ENCODE assay signal across 27 cellular contexts in the genomic region with DNA sequence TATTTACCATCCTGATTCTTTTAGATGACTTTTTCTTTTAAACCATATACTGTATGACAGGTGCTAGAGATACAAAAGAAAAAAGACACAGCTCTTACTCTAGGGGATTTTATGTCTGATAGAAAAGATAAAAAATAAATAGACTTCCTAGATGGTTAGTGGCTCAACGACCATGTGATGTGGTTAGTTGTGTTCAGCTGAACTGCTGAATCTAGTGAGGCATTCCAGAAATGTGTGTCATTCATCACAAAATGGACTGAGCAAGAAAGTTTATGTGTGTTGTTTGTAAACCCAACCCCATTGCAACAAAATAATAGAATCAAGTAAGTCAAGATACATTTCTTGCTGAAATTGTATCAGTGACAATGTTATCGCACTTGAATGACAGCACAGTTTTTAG.
DNase-seq lines count a peak whose midpoint lies in the region; ATAC-seq, FAIRE-seq and TF ChIP-seq lines count a peak whose summit lies in the region.
"Had no signal": no experiment of that assay in that cellular context is flagged by ENCODE, and none has a peak within 500 bp of the region (broad histone marks: within the 10 kb centered on the region; RNA-seq: fewer than 3 reads in every experiment).

No MANE protein-coding gene starts in this region.

- H3K4me3 ChIP-seq in mammary epithelial cell (replicated peaks in 1 of 3; ENCODE audit: insufficient read depth in 1 of 3, low read depth in 2 of 3, low read length in 3 of 3) (no peak overlapping the region), astrocyte (ENCODE audit: insufficient read depth, low read depth, low read length) (no peak overlapping the region), fibroblast of villous mesenchyme (ENCODE audit: low read depth, low read length) (no peak overlapping the region), PC-9 (no peak overlapping the region)
- H3K4me3 ChIP-seq: psoas muscle, suprapubic skin had no signal

- H2AFZ ChIP-seq in mammary epithelial cell (ENCODE audit: low read depth, low read length) (no peak overlapping the region), astrocyte (ENCODE audit: low read depth, low read length) (no peak overlapping the region), PC-9 (no peak overlapping the region)

- CTCF ChIA-PET in mammary epithelial cell (lab: Charles Lee; ENCODE audit: low non-redundant PET), result no interaction called here
- CTCF ChIA-PET in MCF 10A (lab: Yijun Ruan, JAX), result interaction anchor here (0.8 kb wide), 1 partner anchor 29 kb away, joined by 3 read pairs; no protein-coding TSS in a partner anchor
- CTCF ChIA-PET in PC-9 (lab: Charles Lee), result no interaction called here

- no peak overlapping the region for H3K4me2 ChIP-seq in mammary epithelial cell (ENCODE audit: insufficient read depth, low read depth, low read length)
- H3K4me2 ChIP-seq in astrocyte (ENCODE audit: low read length), result no peak overlapping the region
- H3K4me2 ChIP-seq in PC-9, result no peak overlapping the region

- peak; percentile 66 for DNase-seq in mammary epithelial cell
- DNase-seq in MCF 10A (ENCODE audit: unreplicated experiment), result no peak
- peak; percentile 66 for DNase-seq in astrocyte (ENCODE audit: low read depth)
- DNase-seq in fibroblast of villous mesenchyme (ENCODE audit: low read depth), result peak; percentile 72
- DNase-seq in PC-9, result no peak
- DNase-seq in activated T-cell treated with anti-CD3 and anti-CD28 coated beads, Interleukin-2, amount 50 U/mL, for 24 hours, result no peak
- DNase-seq: activated CD4-positive, alpha-beta T cell treated with anti-CD3 and anti-CD28 coated beads, Interleukin-2, amount 50 U/mL, for 4 hours; activated naive CD4-positive, alpha-beta T cell treated with Interleukin-2 at 50 U/mL for 16 hours; aorta; DMS53; GOT3; hippocampal formation; kidney glomerular epithelial cell; mesendoderm; NCI-H2107; NCI-H524 treated with DMSO at 0.1 percent for 48 hours; psoas muscle; SHP77; stimulated activated CD4-positive, alpha-beta T cell treated with anti-CD3 and anti-CD28 coated beads, Interleukin-12 subunit alpha, Interleukin-12 subunit beta, amount 100 ng/mL, for 4 hours had no signal

- intact Hi-C loops in mammary epithelial cell (cut with micrococcal nuclease), result no loop called here
- intact Hi-C loops in MCF 10A (cut with micrococcal nuclease), result no loop called here
- intact Hi-C loops in PC-9 (cut with micrococcal nuclease; ENCODE audit: unreplicated experiment), result no loop called here

- ATAC-seq in GM21381 (IDR thresholded peaks at IDR 0.05; ENCODE audit: unreplicated experiment), result no peak
- ATAC-seq in GM21528 (IDR thresholded peaks at IDR 0.05; ENCODE audit: low FRiP score, unreplicated experiment), result no peak
- ATAC-seq: HepG2, psoas muscle had no signal

- H3K79me2 ChIP-seq in mammary epithelial cell (ENCODE audit: insufficient read depth, low read length), result no peaks in the 10 kb centered on the region
- H3K79me2 ChIP-seq in astrocyte (ENCODE audit: insufficient read depth, low read length), result no peaks in the 10 kb centered on the region
- no peaks in the 10 kb centered on the region for H3K79me2 ChIP-seq in PC-9 (ENCODE audit: low read depth)

- H4K20me1 ChIP-seq in mammary epithelial cell (ENCODE audit: insufficient read depth, low read length) (no peaks in the 10 kb centered on the region), astrocyte (ENCODE audit: insufficient read depth, low read length) (no peaks in the 10 kb centered on the region), PC-9 (ENCODE audit: insufficient read depth) (no peaks in the 10 kb centered on the region)

- no peaks in the 10 kb centered on the region for H3K27me3 Mint-ChIP-seq in MCF 10A (ENCODE audit: insufficient read depth, unreplicated experiment)
- no peaks in the 10 kb centered on the region for H3K27me3 Mint-ChIP-seq in astrocyte (ENCODE audit: low read depth, unreplicated experiment)
- H3K27me3 Mint-ChIP-seq in activated T-cell treated with anti-CD3 and anti-CD28 coated beads, Interleukin-2, amount 50 U/mL, for 24 hours, result no peaks in the 10 kb centered on the region

- H3K27ac Mint-ChIP-seq in MCF 10A (ENCODE audit: low read depth, unreplicated experiment) (no peak overlapping the region), astrocyte (ENCODE audit: unreplicated experiment) (no peak overlapping the region)
- no peak overlapping the region for H3K27ac Mint-ChIP-seq in activated T-cell treated with anti-CD3 and anti-CD28 coated beads, Interleukin-2, amount 50 U/mL, for 24 hours
- H3K27ac Mint-ChIP-seq: T-helper 1 cell treated with Interleukin-12 subunit alpha and Interleukin-12 subunit beta and Interleukin-4 antibody, amounts not matched to agents 30 μg/mL and 1 μg/mL, for 36 hours had no signal

- H3K9me3 ChIP-seq in mammary epithelial cell (replicated peaks; ENCODE audit: insufficient read depth, low read length), result peaks cover 2% of the 10 kb centered on the region
- peaks cover 3% of the 10 kb centered on the region for H3K9me3 ChIP-seq in astrocyte (ENCODE audit: insufficient read depth, low read depth, low read length)
- H3K9me3 ChIP-seq in PC-9 (ENCODE audit: insufficient read depth, low read depth), result peaks cover 12% of the 10 kb centered on the region; the same call in 1 of the 2 replicates
- H3K9me3 ChIP-seq: suprapubic skin had no signal

- peak; percentile 56 for FAIRE-seq in astrocyte (lab: Jason Lieb, UNC)
- FAIRE-seq: HepG2 had no signal

- H3K27ac ChIP-seq in mammary epithelial cell (ENCODE audit: insufficient read depth, low read depth, low read length) (no peak overlapping the region), astrocyte (ENCODE audit: low read depth, low read length) (no peak overlapping the region), PC-9 (no peak overlapping the region)
- H3K27ac ChIP-seq: 22Rv1, C4-2B, psoas muscle, suprapubic skin, VCaP had no signal

- in situ Hi-C loops in mammary epithelial cell (cut with MboI; ENCODE audit: low sequenced_read_pairs in 2 of 2), result no loop called here

- TF ChIP-seq CTCF in mammary epithelial cell (conservative IDR thresholded peaks at IDR 0.05 in 1 of 2, IDR thresholded peaks at IDR 0.05 in 1 of 2; ENCODE audit: extremely low read depth in 1 of 2, insufficient read depth in 1 of 2, low read depth in 1 of 2, low read length in 2 of 2), result no peak
- TF ChIP-seq CTCF in MCF 10A (IDR thresholded peaks at IDR 0.05; ENCODE audit: unreplicated experiment), result no peak
- no peak for TF ChIP-seq CTCF in astrocyte (IDR thresholded peaks at IDR 0.05; ENCODE audit: insufficient read depth, low read depth, low read length)
- TF ChIP-seq CTCF in fibroblast of villous mesenchyme (IDR thresholded peaks at IDR 0.05; ENCODE audit: insufficient read depth, low read depth, low read length), result no peak
- TF ChIP-seq CTCF in PC-9 (conservative IDR thresholded peaks at IDR 0.05), result no peak

- H3K36me3 Mint-ChIP-seq in MCF 10A (ENCODE audit: insufficient read depth, unreplicated experiment), result no peaks in the 10 kb centered on the region
- H3K36me3 Mint-ChIP-seq in astrocyte (ENCODE audit: low read depth, unreplicated experiment), result peaks cover 2% of the 10 kb centered on the region
- H3K36me3 Mint-ChIP-seq in activated T-cell treated with anti-CD3 and anti-CD28 coated beads, Interleukin-2, amount 50 U/mL, for 24 hours (ENCODE audit: low read depth), result no peaks in the 10 kb centered on the region

- no peaks in the 10 kb centered on the region for H3K27me3 ChIP-seq in mammary epithelial cell (ENCODE audit: insufficient read depth, low read length)
- H3K27me3 ChIP-seq in astrocyte (ENCODE audit: insufficient read depth, low read length), result no peaks in the 10 kb centered on the region
- H3K27me3 ChIP-seq in PC-9 (ENCODE audit: insufficient read depth, low read depth), result no peaks in the 10 kb centered on the region
- H3K27me3 ChIP-seq: suprapubic skin had no signal

- WGBS in mammary epithelial cell (ENCODE audit: low coverage, missing lambda C conversion rate), result 50% methylated on average over 2 of the region's 2 CpGs

- no peaks in the 10 kb centered on the region for H3K9me2 ChIP-seq in PC-9 (ENCODE audit: insufficient read depth)

- no peak overlapping the region for H3K4me3 Mint-ChIP-seq in MCF 10A (ENCODE audit: unreplicated experiment)
- H3K4me3 Mint-ChIP-seq in astrocyte (ENCODE audit: unreplicated experiment), result no peak overlapping the region
- no peak overlapping the region for H3K4me3 Mint-ChIP-seq in activated T-cell treated with anti-CD3 and anti-CD28 coated beads, Interleukin-2, amount 50 U/mL, for 24 hours
- H3K4me3 Mint-ChIP-seq: T-helper 1 cell treated with Interleukin-12 subunit alpha and Interleukin-12 subunit beta and Interleukin-4 antibody, amounts not matched to agents 30 μg/mL and 1 μg/mL, for 36 hours had no signal

- BruUV-seq in mammary epithelial cell (replicated peaks; lab: Mats Ljungman, UMichigan) (no TSS peak), MCF 10A (replicated peaks; lab: Mats Ljungman, UMichigan) (no TSS peak), PC-9 (replicated peaks; lab: Mats Ljungman, UMichigan) (no TSS peak)

- POLR2A ChIA-PET in MCF 10A (lab: Yijun Ruan, JAX) (no interaction called here), PC-9 (lab: Charles Lee; ENCODE audit: unreplicated experiment) (no interaction called here)

- peaks cover 11% of the 10 kb centered on the region for H3K9me3 Mint-ChIP-seq in MCF 10A (ENCODE audit: unreplicated experiment)
- peaks cover 5% of the 10 kb centered on the region for H3K9me3 Mint-ChIP-seq in astrocyte (ENCODE audit: unreplicated experiment)
- H3K9me3 Mint-ChIP-seq in activated T-cell treated with anti-CD3 and anti-CD28 coated beads, Interleukin-2, amount 50 U/mL, for 24 hours, result peaks cover 3% of the 10 kb centered on the region
- H3K9me3 Mint-ChIP-seq: T-helper 1 cell treated with Interleukin-12 subunit alpha and Interleukin-12 subunit beta and Interleukin-4 antibody, amounts not matched to agents 30 μg/mL and 1 μg/mL, for 36 hours had no signal

- H3F3A ChIP-seq in PC-9 (ENCODE audit: insufficient read depth, low read depth), result no peaks in the 10 kb centered on the region

- H3K9ac ChIP-seq in mammary epithelial cell (ENCODE audit: insufficient read depth, low read length) (no peak overlapping the region), astrocyte (ENCODE audit: low read length) (no peak overlapping the region)

- dilution Hi-C loops in mammary epithelial cell (cut with HindIII; ENCODE audit: low sequenced_read_pairs), result no loop called here

- H3K36me3 ChIP-seq in mammary epithelial cell (ENCODE audit: insufficient read depth, low read length), result no peaks in the 10 kb centered on the region
- H3K36me3 ChIP-seq in astrocyte (ENCODE audit: insufficient read depth, low read length), result no peaks in the 10 kb centered on the region
- no peaks in the 10 kb centered on the region for H3K36me3 ChIP-seq in PC-9 (ENCODE audit: low read depth)
- H3K36me3 ChIP-seq: suprapubic skin had no signal

- H3K4me1 ChIP-seq in mammary epithelial cell (ENCODE audit: insufficient read depth, low read length) (no peaks in the 10 kb centered on the region), astrocyte (ENCODE audit: insufficient read depth, low read length) (no peaks in the 10 kb centered on the region), PC-9 (replicated peaks; ENCODE audit: insufficient read depth) (no peaks in the 10 kb centered on the region)
- H3K4me1 ChIP-seq: psoas muscle, suprapubic skin had no signal

- no peaks in the 10 kb centered on the region for H3K4me1 Mint-ChIP-seq in MCF 10A (ENCODE audit: insufficient read depth, unreplicated experiment)
- H3K4me1 Mint-ChIP-seq in astrocyte (ENCODE audit: low read depth, unreplicated experiment), result peaks cover 3% of the 10 kb centered on the region
- H3K4me1 Mint-ChIP-seq in activated T-cell treated with anti-CD3 and anti-CD28 coated beads, Interleukin-2, amount 50 U/mL, for 24 hours (ENCODE audit: low read depth), result no peaks in the 10 kb centered on the region

Comparison
In these comparisons a context has a peak if more than half of its experiments do, and no peak if none do; other contexts are left out.
1. DNase-seq: peak in mammary epithelial cell (single experiment), astrocyte (single experiment) and fibroblast of villous mesenchyme (single experiment); none in MCF 10A (single experiment), PC-9 (0 of 2) and activated T-cell treated with anti-CD3 and anti-CD28 coated beads, Interleukin-2, amount 50 U/mL, for 24 hours (single experiment).